In genomic region chr2:25960920-25961319, GRCh38 we compare ENCODE assay signal across 12 cellular contexts. TPM values are rescaled to one million over a fixed set of nuclear protein-coding genes. Genes with fewer than 3 reads are reported as not detected.
A peak's percentile ranks its signal among the peaks of the same experiment; 100 is the strongest.
DNase-seq lines count a peak whose midpoint lies in the region; ATAC-seq and TF ChIP-seq lines count a peak whose summit lies in the region.
"Had no signal": no experiment of that assay in that cellular context is flagged by ENCODE, and none has a peak within 500 bp of the region (broad histone marks: within the 10 kb centered on the region; RNA-seq: fewer than 3 reads in every experiment).

No MANE protein-coding gene starts in this region.

- peaks cover 22 to 57% (median 32%) of the 10 kb centered on the region in 10 experiments for H3K4me1 ChIP-seq in BLaER1 treated with 17β-estradiol and CSF1 and Interleukin-3, amounts not matched to agents 10 nM and 100 nM
- H3K4me1 ChIP-seq in right lobe of liver = no peaks in the 10 kb centered on the region
- no peaks in the 10 kb centered on the region for H3K4me1 ChIP-seq in vagina

- peak; percentile 53 for DNase-seq in LHCN-M2 (ENCODE audit: low read depth)
- peak; percentile 30 for DNase-seq in amniotic epithelial cell (ENCODE audit: low read depth)
- no peak for DNase-seq in right lobe of liver
- DNase-seq in left colon = no peak
- no peak for DNase-seq in NCI-H1092 treated with DMSO at 0.1 percent for 48 hours (lab: John Stamatoyannopoulos, UW)
- DNase-seq in vagina (ENCODE audit: extremely low spot score in 2 of 2) = no peak
- no peak for DNase-seq in AG08395 (ENCODE audit: low spot score)
- DNase-seq: activated naive CD4-positive, alpha-beta T cell treated with Interleukin-2 at 50 U/mL for 16 hours; NCI-H1105; ovary had no signal

- no peak for TF ChIP-seq CTCF in right lobe of liver (IDR thresholded peaks at IDR 0.05)
- no peak for TF ChIP-seq CTCF in vagina (IDR thresholded peaks at IDR 0.05)

- TF ChIP-seq POLR2A in right lobe of liver (IDR thresholded peaks at IDR 0.05) (no peak), vagina (IDR thresholded peaks at IDR 0.05) (no peak)

- no peaks in the 10 kb centered on the region for H3K27me3 ChIP-seq in BLaER1 treated with 17β-estradiol and CSF1 and Interleukin-3, amounts not matched to agents 10 nM and 100 nM
- H3K27me3 ChIP-seq in right lobe of liver = no peaks in the 10 kb centered on the region
- H3K27me3 ChIP-seq in vagina = no peaks in the 10 kb centered on the region
- H3K27me3 ChIP-seq: gastroesophageal sphincter, ovary had no signal

- 38% methylated on average over 2 of the region's 2 CpGs for WGBS in right lobe of liver (ENCODE audit: insufficient coverage, low coverage, low lambda C conversion rate, missing lambda C conversion rate)

- peak overlapping the region in 8 of 11 experiments; percentile 11 to 70 (median 64); a peak in 15 of 22 replicates for H3K9ac ChIP-seq in BLaER1 treated with 17β-estradiol and CSF1 and Interleukin-3, amounts not matched to agents 10 nM and 100 nM

- H3K27ac ChIP-seq in BLaER1 treated with 17β-estradiol and CSF1 and Interleukin-3, amounts not matched to agents 10 nM and 100 nM = peak overlapping the region in 9 of 11 experiments; percentile 39 to 86 (median 77); a peak in 18 of 22 replicates
- no peak overlapping the region for H3K27ac ChIP-seq in right lobe of liver
- H3K27ac ChIP-seq in vagina = no peak overlapping the region
- H3K27ac ChIP-seq: gastroesophageal sphincter, ovary had no signal

- H4K20me1 ChIP-seq in BLaER1 treated with 17β-estradiol and CSF1 and Interleukin-3, amounts not matched to agents 10 nM and 100 nM = peaks cover 0 to 32% (median 0%) of the 10 kb centered on the region in 11 experiments; a peak in 3 of 22 replicates

- peaks cover 3 to 41% (median 28%) of the 10 kb centered on the region in 11 experiments; a peak in 21 of 22 replicates for H3K36me3 ChIP-seq in BLaER1 treated with 17β-estradiol and CSF1 and Interleukin-3, amounts not matched to agents 10 nM and 100 nM
- H3K36me3 ChIP-seq in right lobe of liver = no peaks in the 10 kb centered on the region
- H3K36me3 ChIP-seq in vagina = no peaks in the 10 kb centered on the region
- H3K36me3 ChIP-seq: ovary had no signal

- peak overlapping the region in 4 of 10 experiments; percentile 3 to 27 (median 6); a peak in 6 of 20 replicates for H3K4me3 ChIP-seq in BLaER1 treated with 17β-estradiol and CSF1 and Interleukin-3, amounts not matched to agents 10 nM and 100 nM
- H3K4me3 ChIP-seq in right lobe of liver = no peak overlapping the region
- no peak overlapping the region for H3K4me3 ChIP-seq in vagina
- H3K4me3 ChIP-seq: gastroesophageal sphincter, ovary had no signal

- intact Hi-C loops in right lobe of liver (cut with DNase I) = no loop called here
- intact Hi-C loops in left colon (cut with DNase I, micrococcal nuclease) = no loop called here
- intact Hi-C loops in vagina (cut with DNase I) = no loop called here

- peak; percentile 73 to 91 (median 86) for ATAC-seq in right lobe of liver
- ATAC-seq in left colon = no peak
- ATAC-seq: gastroesophageal sphincter had no signal

- H3K9me3 ChIP-seq in BLaER1 treated with 17β-estradiol and CSF1 and Interleukin-3, amounts not matched to agents 10 nM and 100 nM (replicated peaks in 1 of 11) = no peaks in the 10 kb centered on the region
- H3K9me3 ChIP-seq in right lobe of liver = no peaks in the 10 kb centered on the region
- H3K9me3 ChIP-seq in vagina = no peaks in the 10 kb centered on the region
- H3K9me3 ChIP-seq: gastroesophageal sphincter, ovary had no signal

- peak overlapping the region; percentile 64 to 88 (median 82) for H3K4me2 ChIP-seq in BLaER1 treated with 17β-estradiol and CSF1 and Interleukin-3, amounts not matched to agents 10 nM and 100 nM

RNA-seq across cellular contexts. Expression of gene KIF3C, which starts 21.4 kb away (rescaled TPM):
- total RNA-seq in LHCN-M2 (2014; rRNA removed) (9.0 and 9.3 TPM in 2 replicates), right lobe of liver (1 to 10 TPM in 3 of 6 experiments, under 1 TPM in 3; 0.88 to 2.2 (median 1.0) TPM), left colon (1 to 10 TPM; 2.0 to 2.3 TPM), vagina (9.3 TPM)
- polyA plus RNA-seq in LHCN-M2 (2012) = 17.3 TPM

Comparison
In these comparisons a context has a peak if more than half of its experiments do, and no peak if none do; other contexts are left out.
1. H3K27ac ChIP-seq: peak in BLaER1 treated with 17β-estradiol and CSF1 and Interleukin-3, amounts not matched to agents 10 nM and 100 nM (9 of 11); none in right lobe of liver (0 of 3) and vagina (single experiment).
2. DNase-seq: peak in LHCN-M2 (single experiment) and amniotic epithelial cell (single experiment); none in right lobe of liver (0 of 3), left colon (0 of 2), NCI-H1092 treated with DMSO at 0.1 percent for 48 hours (single experiment), vagina (0 of 2) and AG08395 (single experiment).